Comparison of ENCODE assay signal across 1 cellular context in the genomic region with DNA sequence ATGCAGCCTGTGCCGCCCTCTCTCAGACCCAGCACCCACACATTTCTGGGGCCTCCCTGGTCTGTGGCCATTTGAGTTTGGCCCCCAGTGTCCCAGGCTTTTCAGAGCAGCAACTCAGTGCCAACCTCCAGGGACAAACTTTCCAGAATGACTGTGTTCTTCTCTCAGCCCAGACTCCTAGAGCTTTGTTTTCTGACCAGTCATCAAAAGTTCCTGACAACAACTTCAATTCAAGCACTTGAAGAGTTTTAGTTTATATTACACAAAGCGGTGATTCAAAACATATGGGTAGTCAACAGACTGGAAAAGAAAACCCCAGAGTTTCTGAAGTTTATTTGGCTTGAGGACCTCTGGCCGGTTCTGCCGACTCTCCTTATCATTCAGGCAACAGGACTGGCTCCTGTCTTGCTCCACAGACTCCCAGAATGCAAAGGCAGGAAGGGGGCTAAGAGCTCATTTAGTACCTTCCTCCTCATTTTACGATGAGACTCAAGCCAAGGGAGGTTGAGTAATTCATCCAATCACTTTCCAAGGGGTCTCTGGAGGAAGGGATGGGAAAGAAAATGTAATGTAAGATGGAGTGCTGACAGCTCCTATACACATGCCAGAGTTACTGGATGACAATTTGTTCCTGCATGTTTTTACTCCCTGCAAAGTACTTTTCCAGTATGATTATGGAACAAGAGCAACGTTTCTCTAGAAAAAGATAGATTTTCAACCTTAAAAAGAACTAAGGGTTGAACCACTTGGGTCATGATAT.
TF ChIP-seq lines count a peak whose summit lies in the region.

No MANE protein-coding gene starts in this region.

TF ChIP-seq in K562, 482 proteins besides CTCF, POLR2A, EP300 and RAD21:
- TF ChIP-seq ZNF316 (IDR thresholded peaks at IDR 0.05), result peak; percentile 29; the same call in 1 of the 2 replicates
- TF ChIP-seq NR2C1 (IDR thresholded peaks at IDR 0.05), result no peak
- TF ChIP-seq NR2C1 (tag; IDR thresholded peaks at IDR 0.05), result no peak
